1 cellular context compared by ENCODE assay signal in genomic region chr2:160377204-160377995, GRCh38.
TF ChIP-seq lines count a peak whose summit lies in the region.

No MANE protein-coding gene starts in this region.

TF ChIP-seq in HCT116, 20 proteins besides CTCF, POLR2A, EP300 and RAD21 (continued from another document):
- TF ChIP-seq ZBTB33 (IDR thresholded peaks at IDR 0.05; ENCODE audit: extremely low read depth, insufficient replicate concordance, low read length) (no peak), CBX3 (IDR thresholded peaks at IDR 0.05; ENCODE audit: low read depth) (no peak)
